12 cellular contexts compared by ENCODE assay signal in the genomic region with DNA sequence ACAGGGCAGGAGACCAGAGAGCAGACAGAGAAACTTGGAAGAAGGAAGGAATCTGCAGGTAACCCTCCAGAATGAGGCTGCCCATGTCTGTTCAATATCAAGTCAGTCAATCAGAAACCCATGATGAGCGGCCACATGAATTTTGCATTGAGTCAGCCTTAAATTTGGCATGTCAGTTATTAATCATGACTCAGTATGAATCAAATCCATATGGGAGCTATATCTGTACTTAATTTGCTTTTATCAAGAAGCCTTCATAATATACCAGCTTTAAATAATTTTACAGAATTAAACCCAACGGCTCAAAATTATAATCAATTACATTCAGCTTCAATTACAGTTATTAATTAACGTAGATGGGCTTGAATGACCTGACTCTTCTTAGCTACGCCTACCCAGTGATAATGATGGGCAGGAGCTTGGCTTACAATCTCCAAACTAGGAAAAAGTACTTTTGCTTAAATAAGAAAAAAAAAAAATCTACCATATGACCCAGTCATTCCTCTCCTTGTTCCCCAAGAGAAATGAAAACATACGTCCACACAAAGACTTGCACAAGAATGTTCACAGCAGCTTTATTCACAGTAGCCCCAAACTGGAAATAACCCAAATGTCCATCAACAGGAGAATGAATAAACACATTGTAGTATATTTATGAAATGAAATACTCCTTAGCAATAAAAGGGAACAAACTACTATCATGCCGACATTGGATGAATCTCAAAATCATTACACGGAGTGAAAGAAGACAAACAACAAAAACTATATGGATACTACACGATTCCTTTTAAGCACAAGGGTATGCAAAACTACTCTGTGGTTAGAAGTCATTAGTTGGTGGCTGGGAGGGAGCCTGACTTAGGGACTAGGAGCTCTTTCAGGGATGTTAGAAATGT. TPM values are rescaled to one million over a fixed set of nuclear protein-coding genes. Genes with fewer than 3 reads are reported as not detected.
A peak's percentile ranks its signal among the peaks of the same experiment; 100 is the strongest.
DNase-seq lines count a peak whose midpoint lies in the region; ATAC-seq, FAIRE-seq and TF ChIP-seq lines count a peak whose summit lies in the region.
"Had no signal": no experiment of that assay in that cellular context is flagged by ENCODE, and none has a peak within 500 bp of the region (broad histone marks: within the 10 kb centered on the region; RNA-seq: fewer than 3 reads in every experiment).

No MANE protein-coding gene starts in this region.

- no peak overlapping the region for H3K9ac ChIP-seq in Karpas-422 (ENCODE audit: low read length)

- no peak overlapping the region for H2AFZ ChIP-seq in Karpas-422 (ENCODE audit: low read length)

- H3K36me3 ChIP-seq in Karpas-422 (ENCODE audit: insufficient read depth, low read length) (peaks cover 20% of the 10 kb centered on the region), bronchial epithelial cell (ENCODE audit: control insufficient read depth, insufficient read depth, low read length) (no peaks in the 10 kb centered on the region)

- peaks cover 7% of the 10 kb centered on the region for H3K36me3 Mint-ChIP-seq in activated CD8-positive, alpha-beta memory T cell treated with anti-CD3 and anti-CD28 coated beads, Interleukin-2, amount 10 ng/mL, durations not matched to agents 7 days and 5 days
- H3K36me3 Mint-ChIP-seq in effector memory CD8-positive, alpha-beta T cell (ENCODE audit: insufficient read depth): no peaks in the 10 kb centered on the region

- H3K4me1 ChIP-seq in Karpas-422 (ENCODE audit: low read length): peaks cover 34% of the 10 kb centered on the region

- no peaks in the 10 kb centered on the region for H3K9me3 ChIP-seq in Karpas-422 (ENCODE audit: low read length)

- no peak overlapping the region for H3K27ac Mint-ChIP-seq in activated CD8-positive, alpha-beta memory T cell treated with anti-CD3 and anti-CD28 coated beads, Interleukin-2, amount 10 ng/mL, durations not matched to agents 7 days and 5 days
- H3K27ac Mint-ChIP-seq in effector memory CD8-positive, alpha-beta T cell: no peak overlapping the region

- no peak overlapping the region for H3K4me3 Mint-ChIP-seq in activated CD8-positive, alpha-beta memory T cell treated with anti-CD3 and anti-CD28 coated beads, Interleukin-2, amount 10 ng/mL, durations not matched to agents 7 days and 5 days
- no peak overlapping the region for H3K4me3 Mint-ChIP-seq in effector memory CD8-positive, alpha-beta T cell
- H3K4me3 Mint-ChIP-seq: naive B cell had no signal

- ATAC-seq in GM18519 (IDR thresholded peaks at IDR 0.05; ENCODE audit: low FRiP score, unreplicated experiment): no peak
- ATAC-seq in activated CD8-positive, alpha-beta memory T cell treated with anti-CD3 and anti-CD28 coated beads, Interleukin-2, amount 10 ng/mL, durations not matched to agents 7 days and 5 days: no peak
- no peak for ATAC-seq in effector memory CD8-positive, alpha-beta T cell (replicated peaks)
- ATAC-seq: A549 had no signal

- DNase-seq in Karpas-422 (no peak), bronchial epithelial cell (ENCODE audit: low read depth) (peak; percentile 75), iris pigment epithelial cell (ENCODE audit: low read depth) (peak; percentile 93), NCI-H187 (lab: John Stamatoyannopoulos, UW) (no peak)
- no peak for DNase-seq in activated CD8-positive, alpha-beta memory T cell treated with anti-CD3 and anti-CD28 coated beads, Interleukin-2, amount 10 ng/mL, durations not matched to agents 7 days and 5 days
- no peak for DNase-seq in effector memory CD8-positive, alpha-beta T cell
- DNase-seq: DMS53, naive B cell, NCI-H1417 treated with DMSO at 0.1 percent for 48 hours had no signal

- no peak for TF ChIP-seq CTCF in bronchial epithelial cell (IDR thresholded peaks at IDR 0.05; ENCODE audit: insufficient read depth, low read length, severe bottlenecking)

- H4K20me1 ChIP-seq in Karpas-422 (ENCODE audit: insufficient read depth, low read depth, low read length): no peaks in the 10 kb centered on the region

- peaks cover 92% of the 10 kb centered on the region for H3K79me2 ChIP-seq in Karpas-422 (ENCODE audit: low read length)

- H3K4me1 Mint-ChIP-seq in activated CD8-positive, alpha-beta memory T cell treated with anti-CD3 and anti-CD28 coated beads, Interleukin-2, amount 10 ng/mL, durations not matched to agents 7 days and 5 days: no peaks in the 10 kb centered on the region
- peaks cover 8% of the 10 kb centered on the region in 2 donors for H3K4me1 Mint-ChIP-seq in effector memory CD8-positive, alpha-beta T cell (ENCODE audit: low read depth in 2 of 2)

- no peaks in the 10 kb centered on the region for H3K27me3 ChIP-seq in Karpas-422 (ENCODE audit: low read length)
- no peaks in the 10 kb centered on the region for H3K27me3 ChIP-seq in bronchial epithelial cell (ENCODE audit: control insufficient read depth, insufficient read depth, low read length)

- CTCF ChIA-PET in activated CD8-positive, alpha-beta memory T cell treated with anti-CD3 and anti-CD28 coated beads, Interleukin-2, amount 10 ng/mL, durations not matched to agents 7 days and 5 days (lab: Charles Lee): no interaction called here

- H3K9me3 Mint-ChIP-seq in activated CD8-positive, alpha-beta memory T cell treated with anti-CD3 and anti-CD28 coated beads, Interleukin-2, amount 10 ng/mL, durations not matched to agents 7 days and 5 days (ENCODE audit: low read depth): peaks cover 4% of the 10 kb centered on the region
- H3K9me3 Mint-ChIP-seq in effector memory CD8-positive, alpha-beta T cell: peaks cover 0 to 2% of the 10 kb centered on the region in 2 donors

- H3K4me2 ChIP-seq in Karpas-422 (ENCODE audit: low read depth, low read length, poor library complexity, severe bottlenecking): peak overlapping the region; percentile 38
- H3K4me2 ChIP-seq: A549 had no signal

- H3K9me2 ChIP-seq in Karpas-422 (replicated peaks; ENCODE audit: insufficient read depth, low read length): no peaks in the 10 kb centered on the region

- peak overlapping the region; percentile 49 for H3K27ac ChIP-seq in Karpas-422 (ENCODE audit: low read length)
- H3K27ac ChIP-seq: A549 had no signal

- H3K27me3 Mint-ChIP-seq in activated CD8-positive, alpha-beta memory T cell treated with anti-CD3 and anti-CD28 coated beads, Interleukin-2, amount 10 ng/mL, durations not matched to agents 7 days and 5 days: no peaks in the 10 kb centered on the region
- no peaks in the 10 kb centered on the region for H3K27me3 Mint-ChIP-seq in effector memory CD8-positive, alpha-beta T cell
- H3K27me3 Mint-ChIP-seq: naive B cell had no signal

- H3K4me3 ChIP-seq in Karpas-422 (ENCODE audit: low read length) (no peak overlapping the region), bronchial epithelial cell (ENCODE audit: low read depth, low read length) (no peak overlapping the region)
- H3K4me3 ChIP-seq: A549 had no signal

- FAIRE-seq in A204.1 (lab: Jason Lieb, UNC) (peak; percentile 97), bronchial epithelial cell (lab: Jason Lieb, UNC) (peak; percentile 98)
- FAIRE-seq: A549 had no signal

RNA-seq across cellular contexts. Expression of a gene that starts 48.6 kb away (rescaled TPM):
- 49.6 and 69.7 TPM in 2 replicates for total RNA-seq in Karpas-422 (2014; rRNA removed; shearing (Covaris generic); ENCODE audit: low replicate concordance)
- total RNA-seq in bronchial epithelial cell: 23.4 and 24.8 TPM in 2 replicates
- 10 to 100 TPM; 16.8 to 25.5 TPM for total RNA-seq in activated CD8-positive, alpha-beta memory T cell treated with anti-CD3 and anti-CD28 coated beads, Interleukin-2, amount 10 ng/mL, durations not matched to agents 7 days and 5 days

Comparison
In these comparisons a context has a peak if more than half of its experiments do, and no peak if none do; other contexts are left out.
1. DNase-seq: peak in bronchial epithelial cell (single experiment) and iris pigment epithelial cell (single experiment); none in Karpas-422 (single experiment), NCI-H187 (0 of 2), activated CD8-positive, alpha-beta memory T cell treated with anti-CD3 and anti-CD28 coated beads, Interleukin-2, amount 10 ng/mL, durations not matched to agents 7 days and 5 days (single experiment) and effector memory CD8-positive, alpha-beta T cell (0 of 3).